Comparison of ENCODE assay signal across 10 cellular contexts in genomic region chrX:13764765-13765164, GRCh38. TPM values are rescaled to one million over a fixed set of nuclear protein-coding genes. Genes with fewer than 3 reads are reported as not detected.
A peak's percentile ranks its signal among the peaks of the same experiment; 100 is the strongest.
DNase-seq lines count a peak whose midpoint lies in the region; ATAC-seq and TF ChIP-seq lines count a peak whose summit lies in the region.
"Had no signal": no experiment of that assay in that cellular context is flagged by ENCODE, and none has a peak within 500 bp of the region (broad histone marks: within the 10 kb centered on the region; RNA-seq: fewer than 3 reads in every experiment).

No MANE protein-coding gene starts in this region.

- H3K4me1 ChIP-seq in prostate gland (replicated peaks): no peaks in the 10 kb centered on the region
- H3K4me1 ChIP-seq in adrenal gland (replicated peaks in 1 of 2): no peaks in the 10 kb centered on the region

- H3K4me3 ChIP-seq in H7 (ENCODE audit: insufficient read depth, low read depth, low read length): no peak overlapping the region
- no peak overlapping the region for H3K4me3 ChIP-seq in WI38 (ENCODE audit: low read depth, low read length)
- no peak overlapping the region for H3K4me3 ChIP-seq in prostate gland
- H3K4me3 ChIP-seq in adrenal gland: no peak overlapping the region

- ATAC-seq in left cardiac atrium (peak; percentile 38 to 69), GM18519 (IDR thresholded peaks at IDR 0.05; ENCODE audit: low FRiP score, unreplicated experiment) (no peak), GM18861 (IDR thresholded peaks at IDR 0.05; ENCODE audit: unreplicated experiment) (no peak)

- H3K27me3 ChIP-seq in H7 (ENCODE audit: control insufficient read depth, insufficient read depth, low read length): no peaks in the 10 kb centered on the region
- no peaks in the 10 kb centered on the region for H3K27me3 ChIP-seq in prostate gland (replicated peaks; ENCODE audit: insufficient read depth)
- no peaks in the 10 kb centered on the region for H3K27me3 ChIP-seq in adrenal gland

- H3K9me3 ChIP-seq in prostate gland: no peaks in the 10 kb centered on the region
- H3K9me3 ChIP-seq in adrenal gland (replicated peaks in 1 of 3): no peaks in the 10 kb centered on the region

- WGBS in prostate gland: 48% methylated on average over 6 of the region's 6 CpGs
- whole genome bisulfite sequencing in adrenal gland, 4 donors: 65 to 80% (median 70%) methylated on average over 5 to 6 of the region's 6 CpGs

- TF ChIP-seq CTCF in WI38 (IDR thresholded peaks at IDR 0.05; ENCODE audit: low read depth, low read length): 0 out of 2 replicates have a peak, but pooled peaks have one; percentile 7
- peak in 2 of 4 experiments; percentile 38 to 41 for TF ChIP-seq CTCF in prostate gland (IDR thresholded peaks at IDR 0.05)
- no peak for TF ChIP-seq CTCF in adrenal gland (IDR thresholded peaks at IDR 0.05)

- peak; percentile 67 for DNase-seq in H7
- DNase-seq in left cardiac atrium: peak; percentile 33
- peak; percentile 23 for DNase-seq in prostate gland (ENCODE audit: low spot score)
- no peak for DNase-seq in adrenal gland
- DNase-seq in activated CD4-positive, CD25-positive, alpha-beta regulatory T cell (lab: John Stamatoyannopoulos, UW): no peak

- TF ChIP-seq POLR2A in prostate gland (IDR thresholded peaks at IDR 0.05) (no peak), adrenal gland (IDR thresholded peaks at IDR 0.05) (no peak)

- intact Hi-C loops in left cardiac atrium (cut with DNase I): no loop called here
- intact Hi-C loops in prostate gland (cut with DNase I): no loop called here
- intact Hi-C loops in adrenal gland (cut with DNase I): loop anchor here in 1 of 2 donors (10.0 kb wide), 1 partner anchor 250 kb away; no protein-coding TSS in a partner anchor

- peak overlapping the region; percentile 60 to 74 for H3K27ac ChIP-seq in prostate gland
- H3K27ac ChIP-seq in adrenal gland: no peak overlapping the region
- H3K27ac ChIP-seq: KMS-11 had no signal

- peaks cover 8% of the 10 kb centered on the region for H3K36me3 ChIP-seq in H7 (replicated peaks; ENCODE audit: control insufficient read depth, insufficient read depth, low read length)
- no peaks in the 10 kb centered on the region for H3K36me3 ChIP-seq in prostate gland
- peaks cover 0 to 23% of the 10 kb centered on the region in 2 donors for H3K36me3 ChIP-seq in adrenal gland (replicated peaks in 1 of 2)

RNA-seq across cellular contexts. Expression of gene OFD1, which starts 30.2 kb away (rescaled TPM):
- total RNA-seq in H7 (2014; rRNA removed; shearing (Covaris generic)): 13.9 and 22.9 TPM in 2 replicates
- total RNA-seq in left cardiac atrium: 1 to 10 TPM; 9.3 TPM
- total RNA-seq in prostate gland: 10 to 100 TPM; 23.6 to 36.2 TPM
- total RNA-seq in adrenal gland: 10 to 100 TPM in 6 of 8 donors, 1 to 10 TPM in 2; 5.6 to 21.0 (median 14.1) TPM
- 100 to 1,000 TPM in 1 of 3 donors, 10 to 100 TPM in 2; 11.8 to 129 (median 65.6) TPM for polyA plus RNA-seq in adrenal gland

RNA-seq across cellular contexts. Expression of gene TRAPPC2, which starts 30.3 kb away (rescaled TPM):
- total RNA-seq in H7 (2014; rRNA removed; shearing (Covaris generic)): 22.2 and 23.0 TPM in 2 replicates
- 1 to 10 TPM; 8.9 to 9.1 TPM for total RNA-seq in left cardiac atrium
- total RNA-seq in prostate gland: 10 to 100 TPM; 15.6 to 20.2 TPM
- total RNA-seq in adrenal gland: 10 to 100 TPM in 7 of 8 donors, 1 to 10 TPM in 1; 8.8 to 20.5 (median 12.6) TPM
- polyA plus RNA-seq in adrenal gland: 1 to 10 TPM; 4.3 to 6.8 (median 6.2) TPM

RNA-seq across cellular contexts. Expression of gene GPM6B, which starts 52.1 kb away (rescaled TPM):
- 205 and 225 TPM in 2 replicates for total RNA-seq in H7 (2014; rRNA removed; shearing (Covaris generic))
- total RNA-seq in left cardiac atrium (1 to 10 TPM; 6.4 to 7.1 TPM), prostate gland (10 to 100 TPM; 10.1 to 12.3 TPM), adrenal gland (1 to 10 TPM; 1.0 to 7.5 (median 4.1) TPM)
- polyA plus RNA-seq in adrenal gland: 1 to 10 TPM; 4.2 to 4.8 (median 4.2) TPM
- total RNA-seq: T-helper 1 cell treated with Interleukin-12 subunit alpha and Interleukin-12 subunit beta and Interleukin-4 antibody, amounts not matched to agents 30 ng/mL and 1 ng/mL, for 36 hours had no signal

Comparison
In these comparisons a context has a peak if more than half of its experiments do, and no peak if none do; other contexts are left out.
1. DNase-seq: peak in H7 (single experiment), left cardiac atrium (single experiment) and prostate gland (single experiment); none in adrenal gland (0 of 7) and activated CD4-positive, CD25-positive, alpha-beta regulatory T cell (0 of 4).
2. ATAC-seq: peak in left cardiac atrium (2 of 2); none in GM18519 (single experiment) and GM18861 (single experiment).
3. H3K27ac ChIP-seq: peak in prostate gland (2 of 2); none in adrenal gland (0 of 5).
4. RNA of gene GPM6B, which starts 52.1 kb away (total RNA-seq): 205 to 225 TPM in H7; 10.1 to 12.3 TPM in prostate gland, 6.4 to 7.1 TPM in left cardiac atrium and 1.0 to 7.5 TPM in adrenal gland; every median in the first group is over 10 times any median in the second.